In genomic region chr11:68447015-68447801, GRCh38 we compare ENCODE assay signal across 8 cellular contexts. TPM values are rescaled to one million over a fixed set of nuclear protein-coding genes. Genes with fewer than 3 reads are reported as not detected.
DNase-seq lines count a peak whose midpoint lies in the region; ATAC-seq and TF ChIP-seq lines count a peak whose summit lies in the region.

No MANE protein-coding gene starts in this region.

- H3K4me1 ChIP-seq in adipocyte (ENCODE audit: control insufficient read depth, insufficient read depth, low read length) (peaks cover 6% of the 10 kb centered on the region), left ventricle myocardium inferior (peaks cover 15% of the 10 kb centered on the region)

- H3K4me3 Mint-ChIP-seq in T-helper 17 cell: peak overlapping the region; percentile 39

- DNase-seq in SHP77 (lab: John Stamatoyannopoulos, UW): peak; percentile 59 to 68
- DNase-seq in SHP77 treated with DMSO at 0.1 percent for 48 hours (lab: John Stamatoyannopoulos, UW): no peak
- peak; percentile 62 for DNase-seq in MG63
- DNase-seq in T-helper 17 cell: peak; percentile 58 to 74 (median 63)
- DNase-seq in adipocyte (ENCODE audit: low read depth): peak; percentile 87
- peak; percentile 78 for DNase-seq in left ventricle myocardium inferior
- DNase-seq in renal cortical epithelial cell (ENCODE audit: low read depth): peak; percentile 31

- peak; percentile 99 for ATAC-seq in T-helper 17 cell
- no peak for ATAC-seq in GM18505 (IDR thresholded peaks at IDR 0.05; ENCODE audit: unreplicated experiment)

- H3K27ac Mint-ChIP-seq in T-helper 17 cell: no peak overlapping the region

- intact Hi-C loops in left ventricle myocardium inferior (cut with micrococcal nuclease): loop anchor here (10.0 kb wide), 1 partner anchor 192 kb away; no protein-coding TSS in a partner anchor

- H3K4me3 ChIP-seq in MG63 (no peak overlapping the region), adipocyte (ENCODE audit: low read length) (no peak overlapping the region), left ventricle myocardium inferior (no peak overlapping the region)

- no peaks in the 10 kb centered on the region for H3K27me3 Mint-ChIP-seq in T-helper 17 cell

- H3K36me3 ChIP-seq in MG63 (peaks cover 12% of the 10 kb centered on the region), adipocyte (ENCODE audit: control insufficient read depth, insufficient read depth, low read length, severe bottlenecking) (peaks cover 7% of the 10 kb centered on the region), left ventricle myocardium inferior (peaks cover 42% of the 10 kb centered on the region)

- H3K36me3 Mint-ChIP-seq in T-helper 17 cell (ENCODE audit: low read depth): no peaks in the 10 kb centered on the region

- H3K27me3 ChIP-seq in MG63 (no peaks in the 10 kb centered on the region), adipocyte (replicated peaks; ENCODE audit: control insufficient read depth, insufficient read depth, low read length) (no peaks in the 10 kb centered on the region), left ventricle myocardium inferior (ENCODE audit: low read depth) (no peaks in the 10 kb centered on the region)

- peak; percentile 97 for TF ChIP-seq CTCF in left ventricle myocardium inferior (IDR thresholded peaks at IDR 0.05; ENCODE audit: borderline replicate concordance)

- H3K9ac ChIP-seq in adipocyte (ENCODE audit: low read length): no peak overlapping the region

- H3K27ac ChIP-seq in left ventricle myocardium inferior (replicated peaks): peak overlapping the region; percentile 20

- H3K9me3 ChIP-seq in MG63 (no peaks in the 10 kb centered on the region), T-helper 17 cell (ENCODE audit: control insufficient read depth, low read length, poor library complexity, severe bottlenecking) (no peaks in the 10 kb centered on the region), adipocyte (ENCODE audit: control insufficient read depth, low read length) (no peaks in the 10 kb centered on the region), left ventricle myocardium inferior (replicated peaks) (no peaks in the 10 kb centered on the region)

- peaks cover 2% of the 10 kb centered on the region for H3K4me1 Mint-ChIP-seq in T-helper 17 cell

- no peak for TF ChIP-seq POLR2A in GM18505 (IDR thresholded peaks at IDR 0.05; ENCODE audit: borderline replicate concordance, extremely low read depth, insufficient read depth, insufficient read length)

RNA-seq across cellular contexts. Expression of gene PPP6R3, which starts 13.3 kb away (rescaled TPM):
- total RNA-seq in MG63 (2014; rRNA removed; shearing (Covaris generic); ENCODE audit: low replicate concordance): 68.5 and 143 TPM in 2 replicates
- total RNA-seq in T-helper 17 cell (100 to 1,000 TPM; 134 to 136 TPM), left ventricle myocardium inferior (78.8 TPM), renal cortical epithelial cell (130 and 164 TPM in 2 replicates)
